In the genomic region with DNA sequence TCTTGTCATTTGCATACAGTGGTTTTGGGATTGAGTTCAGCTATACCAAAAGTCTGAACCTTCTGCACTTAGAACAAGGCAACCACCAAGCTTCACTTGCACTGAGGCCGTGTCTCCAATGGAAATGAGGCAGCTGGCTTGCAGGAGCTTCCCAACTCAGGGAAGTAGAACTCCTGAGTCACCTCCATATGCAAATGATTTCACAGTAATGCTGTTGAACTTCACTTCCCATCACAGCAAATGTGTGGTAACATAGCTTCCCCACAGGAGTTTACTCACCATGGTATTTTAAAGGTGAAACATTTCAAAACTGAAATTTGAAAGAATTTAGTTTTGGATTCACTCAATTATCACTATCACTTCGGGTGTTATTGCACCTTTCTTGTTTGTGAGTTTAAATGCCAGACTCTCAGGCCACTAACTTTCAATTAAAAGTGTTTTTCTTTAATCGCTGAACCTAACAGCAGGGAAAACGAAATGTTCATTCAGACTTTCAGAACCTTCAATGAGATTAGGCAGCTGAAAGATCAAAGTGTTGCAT, we compare ENCODE assay signal across 8 cellular contexts. TPM values are rescaled to one million over a fixed set of nuclear protein-coding genes. Genes with fewer than 3 reads are reported as not detected.
DNase-seq lines count a peak whose midpoint lies in the region; ATAC-seq, FAIRE-seq and TF ChIP-seq lines count a peak whose summit lies in the region.

No MANE protein-coding gene starts in this region.

- POLR2A ChIA-PET in naive thymus-derived CD8-positive, alpha-beta T cell (lab: Charles Lee) = no interaction called here

- H3K27me3 ChIP-seq in bronchial epithelial cell (ENCODE audit: control insufficient read depth, insufficient read depth, low read length) (no peaks in the 10 kb centered on the region), SJCRH30 (no peaks in the 10 kb centered on the region)

- peak; percentile 38 for ATAC-seq in HG03457 (IDR thresholded peaks at IDR 0.05; ENCODE audit: unreplicated experiment)
- ATAC-seq in naive thymus-derived CD8-positive, alpha-beta T cell = no peak

- no peaks in the 10 kb centered on the region for H3K9me3 Mint-ChIP-seq in naive thymus-derived CD8-positive, alpha-beta T cell

- DNase-seq in Daoy (ENCODE audit: low read depth) (peak; percentile 34), GM20000 (ENCODE audit: low spot score) (peak; percentile 42), bronchial epithelial cell (ENCODE audit: low read depth) (peak; percentile 92), COLO829 (ENCODE audit: low spot score) (no peak), posterior cingulate gyrus (no peak), SJCRH30 (no peak)
- DNase-seq in naive thymus-derived CD8-positive, alpha-beta T cell = no peak

- H3K4me1 ChIP-seq in SJCRH30 = no peaks in the 10 kb centered on the region

- no peak overlapping the region for H3K27ac ChIP-seq in SJCRH30

- intact Hi-C loops in posterior cingulate gyrus (cut with DNase I) = no loop called here

- peaks cover 16 to 47% (median 42%) of the 10 kb centered on the region in 3 donors for H3K36me3 Mint-ChIP-seq in naive thymus-derived CD8-positive, alpha-beta T cell

- H3K27me3 Mint-ChIP-seq in naive thymus-derived CD8-positive, alpha-beta T cell = no peaks in the 10 kb centered on the region

- peak; percentile 55 for FAIRE-seq in bronchial epithelial cell (lab: Jason Lieb, UNC)

- H3K9me3 ChIP-seq in SJCRH30 (replicated peaks) = no peaks in the 10 kb centered on the region

- H3K27ac Mint-ChIP-seq in naive thymus-derived CD8-positive, alpha-beta T cell = no peak overlapping the region

- H3K36me3 ChIP-seq in bronchial epithelial cell (ENCODE audit: control insufficient read depth, insufficient read depth, low read length) = peaks cover 4% of the 10 kb centered on the region
- no peaks in the 10 kb centered on the region for H3K36me3 ChIP-seq in SJCRH30

- H3K4me3 ChIP-seq in bronchial epithelial cell (ENCODE audit: low read depth, low read length) (no peak overlapping the region), SJCRH30 (no peak overlapping the region)

- no peak overlapping the region for H3K4me3 Mint-ChIP-seq in naive thymus-derived CD8-positive, alpha-beta T cell

- TF ChIP-seq CTCF in GM20000 (IDR thresholded peaks at IDR 0.05; ENCODE audit: extremely low read depth, missing control alignments) (no peak), bronchial epithelial cell (IDR thresholded peaks at IDR 0.05; ENCODE audit: insufficient read depth, low read length, severe bottlenecking) (no peak)

- H3K4me1 Mint-ChIP-seq in naive thymus-derived CD8-positive, alpha-beta T cell = peaks cover 0 to 13% (median under 1%) of the 10 kb centered on the region in 4 donors

RNA-seq across cellular contexts. Expression of a gene that starts 9.0 kb away (rescaled TPM):
- total RNA-seq in Daoy (2014; rRNA removed; shearing (Covaris generic)) = 17.0 and 21.1 TPM in 2 replicates
- total RNA-seq in bronchial epithelial cell = 5.3 and 5.8 TPM in 2 replicates
- 1 to 10 TPM; 3.9 to 4.7 TPM for total RNA-seq in naive thymus-derived CD8-positive, alpha-beta T cell
- 1 to 10 TPM; 1.1 to 3.9 (median 1.6) TPM for polyA plus RNA-seq in naive thymus-derived CD8-positive, alpha-beta T cell
- 0.49 and 1.8 TPM in 2 replicates for total RNA-seq in SJCRH30 (2014; rRNA removed; shearing (Covaris generic))

RNA-seq across cellular contexts. Expression of a gene that starts 21.6 kb away (rescaled TPM):
- 59.3 and 73.3 TPM in 2 replicates for total RNA-seq in Daoy (2014; rRNA removed; shearing (Covaris generic))
- total RNA-seq in bronchial epithelial cell = 22.9 and 28.3 TPM in 2 replicates
- 10 to 100 TPM; 19.0 to 19.1 TPM for total RNA-seq in naive thymus-derived CD8-positive, alpha-beta T cell
- polyA plus RNA-seq in naive thymus-derived CD8-positive, alpha-beta T cell = 10 to 100 TPM; 45.2 to 60.3 (median 55.8) TPM
- total RNA-seq in SJCRH30 (2014; rRNA removed; shearing (Covaris generic)) = 7.9 and 9.8 TPM in 2 replicates

RNA-seq across cellular contexts. Expression of a gene that starts 51.0 kb away (rescaled TPM):
- total RNA-seq in Daoy (2014; rRNA removed; shearing (Covaris generic)) = 6.9 and 11.5 TPM in 2 replicates
- under 0.01 and 0.64 TPM in 2 replicates for total RNA-seq in bronchial epithelial cell
- total RNA-seq in naive thymus-derived CD8-positive, alpha-beta T cell = not detected
- not detected for polyA plus RNA-seq in naive thymus-derived CD8-positive, alpha-beta T cell
- 0.59 and 0.73 TPM in 2 replicates for total RNA-seq in SJCRH30 (2014; rRNA removed; shearing (Covaris generic))

Comparison
In these comparisons a context has a peak if more than half of its experiments do, and no peak if none do; other contexts are left out.
1. DNase-seq: peak in Daoy (single experiment), GM20000 (single experiment) and bronchial epithelial cell (single experiment); none in COLO829 (single experiment), naive thymus-derived CD8-positive, alpha-beta T cell (0 of 10), posterior cingulate gyrus (0 of 10) and SJCRH30 (0 of 2).